In genomic region chr5:142699105-142699720, GRCh38 we compare ENCODE assay signal across 2 cellular contexts.
A peak's percentile ranks its signal among the peaks of the same experiment; 100 is the strongest.
TF ChIP-seq lines count a peak whose summit lies in the region.

No MANE protein-coding gene starts in this region.

TF ChIP-seq in A549, 52 proteins besides CTCF, POLR2A, EP300 and RAD21:
- TF ChIP-seq GATA3 (IDR thresholded peaks at IDR 0.05; ENCODE audit: borderline replicate concordance): no peak
- no peak for TF ChIP-seq KDM1A (IDR thresholded peaks at IDR 0.05; ENCODE audit: low read depth)
- peak; percentile 99 for TF ChIP-seq SMC3 (IDR thresholded peaks at IDR 0.05)
- TF ChIP-seq NPAS2 (CRISPR knock-in tag; IDR thresholded peaks at IDR 0.05; ENCODE audit: borderline replicate concordance): no peak

TF ChIP-seq in H1, 55 proteins besides CTCF, POLR2A, EP300 and RAD21:
- TF ChIP-seq GABPA (IDR thresholded peaks at IDR 0.05; ENCODE audit: borderline replicate concordance, insufficient read depth, low read length) (no peak), CBX8 (IDR thresholded peaks at IDR 0.05; ENCODE audit: borderline replicate concordance, low read depth, low read length) (no peak), E2F6 (IDR thresholded peaks at IDR 0.05) (no peak), JUND (IDR thresholded peaks at IDR 0.05; ENCODE audit: low read length) (no peak), SP1 (IDR thresholded peaks at IDR 0.05; ENCODE audit: low read depth, low read length) (no peak), ZNF274 (IDR thresholded peaks at IDR 0.05; ENCODE audit: borderline replicate concordance, extremely low read depth, low read length) (no peak), CTBP2 (IDR thresholded peaks at IDR 0.05; ENCODE audit: borderline replicate concordance, insufficient read depth, insufficient read length, low read length) (no peak), BRCA1 (IDR thresholded peaks at IDR 0.05; ENCODE audit: low read depth, low read length) (no peak), GTF2F1 (IDR thresholded peaks at IDR 0.05; ENCODE audit: borderline replicate concordance, low read depth, low read length) (no peak), RXRA (IDR thresholded peaks at IDR 0.05; ENCODE audit: insufficient read depth, low read depth, low read length) (no peak), TAF7 (optimal IDR thresholded peaks at IDR 0.05; ENCODE audit: borderline replicate concordance, low read depth, low read length) (no peak), SP4 (IDR thresholded peaks at IDR 0.05; ENCODE audit: low read length) (no peak), MAX (IDR thresholded peaks at IDR 0.05) (no peak), JUN (IDR thresholded peaks at IDR 0.05; ENCODE audit: low read depth, low read length) (no peak), PHF8 (conservative IDR thresholded peaks at IDR 0.05; ENCODE audit: low read depth, low read length) (no peak), HDAC6 (IDR thresholded peaks at IDR 0.05; ENCODE audit: low read depth, low read length) (no peak), SIN3A (conservative IDR thresholded peaks at IDR 0.05 in 1 of 2, IDR thresholded peaks at IDR 0.05 in 1 of 2; ENCODE audit: low read depth in 1 of 2, low read length in 2 of 2) (peak in 1 of 2 experiments; percentile 61; a peak in 1 of 4 replicates), YY1 (IDR thresholded peaks at IDR 0.05; ENCODE audit: low read depth, low read length) (peak; percentile 61; the same call in 1 of the 2 replicates), CEBPB (IDR thresholded peaks at IDR 0.05; ENCODE audit: low read depth, low read length) (0 out of 2 replicates have a peak, but pooled peaks have one; percentile 29), BCL11A (IDR thresholded peaks at IDR 0.05; ENCODE audit: low read depth in 2 of 2, low read length in 2 of 2) (no peak), CHD2 (IDR thresholded peaks at IDR 0.05; ENCODE audit: low read length) (no peak), EGR1 (IDR thresholded peaks at IDR 0.05; ENCODE audit: borderline replicate concordance, low read depth, low read length) (0 out of 2 replicates have a peak, but pooled peaks have one; percentile 40), RFX5 (IDR thresholded peaks at IDR 0.05; ENCODE audit: borderline replicate concordance, low read depth, low read length) (no peak), HDAC2 (IDR thresholded peaks at IDR 0.05; ENCODE audit: borderline replicate concordance in 1 of 2, low read depth in 2 of 2, low read length in 2 of 2) (0 out of 4 replicates have a peak, but pooled peaks of 1 of the 2 experiments have one; percentile 40), SP2 (IDR thresholded peaks at IDR 0.05; ENCODE audit: low read length) (no peak), RNF2 (IDR thresholded peaks at IDR 0.05; ENCODE audit: borderline replicate concordance, low read depth, low read length, missing control alignments, poor library complexity, severe bottlenecking) (no peak), SUZ12 (IDR thresholded peaks at IDR 0.05; ENCODE audit: low read length) (no peak), TEAD4 (IDR thresholded peaks at IDR 0.05; ENCODE audit: low read depth, low read length) (no peak), CHD7 (IDR thresholded peaks at IDR 0.05; ENCODE audit: insufficient replicate concordance, low read length) (no peak), CHD1 (IDR thresholded peaks at IDR 0.05; ENCODE audit: low read depth, low read length) (no peak), RBBP5 (IDR thresholded peaks at IDR 0.05; ENCODE audit: borderline replicate concordance, low read depth, low read length) (no peak)
- TF ChIP-seq, protein P1, sequence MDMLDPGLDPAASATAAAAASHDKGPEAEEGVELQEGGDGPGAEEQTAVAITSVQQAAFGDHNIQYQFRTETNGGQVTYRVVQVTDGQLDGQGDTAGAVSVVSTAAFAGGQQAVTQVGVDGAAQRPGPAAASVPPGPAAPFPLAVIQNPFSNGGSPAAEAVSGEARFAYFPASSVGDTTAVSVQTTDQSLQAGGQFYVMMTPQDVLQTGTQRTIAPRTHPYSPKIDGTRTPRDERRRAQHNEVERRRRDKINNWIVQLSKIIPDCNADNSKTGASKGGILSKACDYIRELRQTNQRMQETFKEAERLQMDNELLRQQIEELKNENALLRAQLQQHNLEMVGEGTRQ (IDR thresholded peaks at IDR 0.05; ENCODE audit: low read length): no peak
- TF ChIP-seq, protein P2, sequence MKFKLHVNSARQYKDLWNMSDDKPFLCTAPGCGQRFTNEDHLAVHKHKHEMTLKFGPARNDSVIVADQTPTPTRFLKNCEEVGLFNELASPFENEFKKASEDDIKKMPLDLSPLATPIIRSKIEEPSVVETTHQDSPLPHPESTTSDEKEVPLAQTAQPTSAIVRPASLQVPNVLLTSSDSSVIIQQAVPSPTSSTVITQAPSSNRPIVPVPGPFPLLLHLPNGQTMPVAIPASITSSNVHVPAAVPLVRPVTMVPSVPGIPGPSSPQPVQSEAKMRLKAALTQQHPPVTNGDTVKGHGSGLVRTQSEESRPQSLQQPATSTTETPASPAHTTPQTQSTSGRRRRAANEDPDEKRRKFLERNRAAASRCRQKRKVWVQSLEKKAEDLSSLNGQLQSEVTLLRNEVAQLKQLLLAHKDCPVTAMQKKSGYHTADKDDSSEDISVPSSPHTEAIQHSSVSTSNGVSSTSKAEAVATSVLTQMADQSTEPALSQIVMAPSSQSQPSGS (IDR thresholded peaks at IDR 0.05; ENCODE audit: low read length): no peak
TF ChIP-seq in H1: peak in this region for 5.
